ENCODE assay signal across 2 cellular contexts in genomic region chr1:154714070-154714623, GRCh38.
TF ChIP-seq lines count a peak whose summit lies in the region.

No MANE protein-coding gene starts in this region.

TF ChIP-seq in A549, 52 proteins besides CTCF, POLR2A, EP300 and RAD21 (continued from another document):
- TF ChIP-seq HES2 (IDR thresholded peaks at IDR 0.05), result no peak
- no peak for TF ChIP-seq MYC (IDR thresholded peaks at IDR 0.05; ENCODE audit: borderline replicate concordance, low read length)
- TF ChIP-seq SMC3 (IDR thresholded peaks at IDR 0.05), result no peak
- TF ChIP-seq REST (IDR thresholded peaks at IDR 0.05), result no peak
- no peak for TF ChIP-seq CBX8 (IDR thresholded peaks at IDR 0.05)
- TF ChIP-seq GATA3 (IDR thresholded peaks at IDR 0.05; ENCODE audit: borderline replicate concordance), result no peak
- no peak for TF ChIP-seq SREBF2 (IDR thresholded peaks at IDR 0.05)
- no peak for TF ChIP-seq CEBPB (IDR thresholded peaks at IDR 0.05)
- no peak for TF ChIP-seq PBX3 (IDR thresholded peaks at IDR 0.05)
- TF ChIP-seq TFCP2L1 (CRISPR knock-in tag; IDR thresholded peaks at IDR 0.05), result no peak
- no peak for TF ChIP-seq ESRRA (IDR thresholded peaks at IDR 0.05; ENCODE audit: borderline replicate concordance, low read length)
- TF ChIP-seq KDM1A (IDR thresholded peaks at IDR 0.05; ENCODE audit: low read depth), result no peak
- TF ChIP-seq NPAS2 (CRISPR knock-in tag; IDR thresholded peaks at IDR 0.05; ENCODE audit: borderline replicate concordance), result no peak
- no peak for TF ChIP-seq ATOH8 (CRISPR knock-in tag; IDR thresholded peaks at IDR 0.05; ENCODE audit: low read depth)
- TF ChIP-seq FOSB (CRISPR knock-in tag; IDR thresholded peaks at IDR 0.05), result no peak
- no peak for TF ChIP-seq MAX (IDR thresholded peaks at IDR 0.05)

TF ChIP-seq in GM12878, 131 proteins besides CTCF, POLR2A, EP300 and RAD21 (continued from another document):
- no peak for TF ChIP-seq ATF3 (IDR thresholded peaks at IDR 0.05; ENCODE audit: borderline replicate concordance, extremely low read depth, low read depth, low read length)
- TF ChIP-seq NFYA (IDR thresholded peaks at IDR 0.05; ENCODE audit: borderline replicate concordance, low read depth, low read length), result no peak
- no peak for TF ChIP-seq RBBP5 (conservative IDR thresholded peaks at IDR 0.05)
- TF ChIP-seq SMAD1 (IDR thresholded peaks at IDR 0.05; ENCODE audit: low read depth, partially characterized antibody), result no peak
- no peak for TF ChIP-seq ATF7 (IDR thresholded peaks at IDR 0.05; ENCODE audit: low read depth)
